ENCODE assay signal across 29 cellular contexts in the genomic region with DNA sequence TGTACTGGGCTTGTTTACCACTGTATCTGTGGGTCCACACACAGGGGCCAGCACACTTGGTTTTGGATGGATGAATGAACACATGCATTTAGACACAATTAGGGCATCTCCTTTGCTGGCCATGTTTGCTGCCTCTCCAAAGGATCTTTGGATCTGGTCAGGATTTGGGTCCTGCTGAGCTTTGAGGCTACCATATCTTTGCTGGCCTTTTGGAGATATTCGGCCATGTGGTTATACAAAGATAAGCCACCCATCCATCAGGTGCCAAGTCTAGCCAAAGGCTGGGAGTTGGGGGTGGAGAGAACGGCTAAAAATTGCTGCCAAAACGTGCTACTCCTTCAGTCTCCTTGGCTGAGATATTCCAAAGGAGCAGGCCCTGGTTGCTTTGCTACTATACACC. TPM values are rescaled to one million over a fixed set of nuclear protein-coding genes. Genes with fewer than 3 reads are reported as not detected.
DNase-seq lines count a peak whose midpoint lies in the region; ATAC-seq, FAIRE-seq and TF ChIP-seq lines count a peak whose summit lies in the region.
"Had no signal": no experiment of that assay in that cellular context is flagged by ENCODE, and none has a peak within 500 bp of the region (broad histone marks: within the 10 kb centered on the region; RNA-seq: fewer than 3 reads in every experiment).

No MANE protein-coding gene starts in this region.

- TF ChIP-seq RAD21 in K562 (CRISPR knock-in tag; conservative IDR thresholded peaks at IDR 0.05 in 1 of 2, IDR thresholded peaks at IDR 0.05 in 1 of 2), result no peak

- POLR2A ChIA-PET in K562 (lab: Yijun Ruan, JAX), result no interaction called here

- TF ChIP-seq CTCF in GM23338 (conservative IDR thresholded peaks at IDR 0.05; ENCODE audit: low read depth in 2 of 2), result no peak
- TF ChIP-seq CTCF in K562 (IDR thresholded peaks at IDR 0.05 in 2 of 3, conservative IDR thresholded peaks at IDR 0.05 in 1 of 3; ENCODE audit: insufficient read depth in 2 of 3, low read depth in 1 of 3, low read length in 3 of 3), result no peak
- TF ChIP-seq CTCF in glutamatergic neuron (IDR thresholded peaks at IDR 0.05; ENCODE audit: partially characterized antibody, unreplicated experiment), result no peak
- TF ChIP-seq CTCF in neural progenitor cell (IDR thresholded peaks at IDR 0.05), result no peak

- H3K36me3 ChIP-seq in GM23338 (ENCODE audit: insufficient read depth) (no peaks in the 10 kb centered on the region), K562 (ENCODE audit: control insufficient read depth, insufficient read depth, low read length) (no peaks in the 10 kb centered on the region), neural progenitor cell (no peaks in the 10 kb centered on the region)
- H3K36me3 ChIP-seq: BLaER1 treated with 17β-estradiol and CSF1 and Interleukin-3, amounts not matched to agents 10 nM and 100 nM had no signal

- intact Hi-C loops in K562 (cut with micrococcal nuclease), result no loop called here

- TF ChIP-seq POLR2A in K562 (conservative IDR thresholded peaks at IDR 0.05), result no peak
- TF ChIP-seq POLR2A in GM12892 (IDR thresholded peaks at IDR 0.05; ENCODE audit: low read depth, low read length), result no peak

- no peak for ATAC-seq in GM23338
- no peak for ATAC-seq in K562
- no peak for ATAC-seq in GM19324 (IDR thresholded peaks at IDR 0.05; ENCODE audit: low FRiP score, unreplicated experiment)
- ATAC-seq: GM12878, Panc1 had no signal

- no peaks in the 10 kb centered on the region for H4K20me1 ChIP-seq in GM23338 (replicated peaks; ENCODE audit: insufficient read depth)
- H4K20me1 ChIP-seq in K562 (replicated peaks; ENCODE audit: control insufficient read depth, insufficient read depth, low read length), result no peaks in the 10 kb centered on the region; the same call in 1 of the 2 replicates
- H4K20me1 ChIP-seq in neural progenitor cell (ENCODE audit: low read depth), result no peaks in the 10 kb centered on the region
- H4K20me1 ChIP-seq: BLaER1 treated with 17β-estradiol and CSF1 and Interleukin-3, amounts not matched to agents 10 nM and 100 nM had no signal

- H3K9ac ChIP-seq in K562 (ENCODE audit: insufficient read depth in 1 of 2, low read depth in 2 of 2, low read length in 2 of 2) (no peak overlapping the region), neural progenitor cell (no peak overlapping the region)
- H3K9ac ChIP-seq: BLaER1 treated with 17β-estradiol and CSF1 and Interleukin-3, amounts not matched to agents 10 nM and 100 nM; KMS-11 had no signal

- H3K4me1 Mint-ChIP-seq in GM23338, result peaks cover 22% of the 10 kb centered on the region
- peaks cover 23% of the 10 kb centered on the region for H3K4me1 Mint-ChIP-seq in glutamatergic neuron (ENCODE audit: low read depth, unreplicated experiment)
- peaks cover 28% of the 10 kb centered on the region for H3K4me1 Mint-ChIP-seq in neural progenitor cell

- H3K79me2 ChIP-seq in GM23338 (replicated peaks; ENCODE audit: insufficient read depth), result no peaks in the 10 kb centered on the region
- H3K79me2 ChIP-seq in K562 (ENCODE audit: control insufficient read depth, insufficient read depth, low read length), result no peaks in the 10 kb centered on the region
- H3K79me2 ChIP-seq in neural progenitor cell (ENCODE audit: low read depth), result no peaks in the 10 kb centered on the region

- H3K27me3 ChIP-seq in GM23338 (ENCODE audit: insufficient read depth) (no peaks in the 10 kb centered on the region), K562 (ENCODE audit: control insufficient read depth in 2 of 2, insufficient read depth in 2 of 2, low read length in 2 of 2) (peaks cover 0 to 33% of the 10 kb centered on the region in 2 experiments; a peak in 3 of 5 replicates), neural progenitor cell (no peaks in the 10 kb centered on the region)
- H3K27me3 ChIP-seq: BLaER1 treated with 17β-estradiol and CSF1 and Interleukin-3, amounts not matched to agents 10 nM and 100 nM had no signal

- H3K27me3 Mint-ChIP-seq in GM23338 (ENCODE audit: insufficient read depth, low read depth, poor library complexity) (no peaks in the 10 kb centered on the region), glutamatergic neuron (ENCODE audit: unreplicated experiment) (no peaks in the 10 kb centered on the region), neural progenitor cell (ENCODE audit: insufficient read depth, low read depth) (peaks cover 12% of the 10 kb centered on the region)

- no peak for TF ChIP-seq EP300 in K562 (IDR thresholded peaks at IDR 0.05; ENCODE audit: low read length)

- peak overlapping the region; percentile 84; the same call in 1 of the 2 replicates for H2AFZ ChIP-seq in GM23338
- H2AFZ ChIP-seq in K562 (ENCODE audit: low read depth, low read length), result no peak overlapping the region
- H2AFZ ChIP-seq in neural progenitor cell (replicated peaks), result peak overlapping the region; percentile 20

- H3K36me3 Mint-ChIP-seq in GM23338 (ENCODE audit: low read depth) (no peaks in the 10 kb centered on the region), glutamatergic neuron (ENCODE audit: unreplicated experiment) (no peaks in the 10 kb centered on the region), neural progenitor cell (no peaks in the 10 kb centered on the region)

- H3K4me2 ChIP-seq in GM23338 (no peak overlapping the region), K562 (ENCODE audit: insufficient read depth, low read length) (no peak overlapping the region), neural progenitor cell (no peak overlapping the region)
- H3K4me2 ChIP-seq: BLaER1 treated with 17β-estradiol and CSF1 and Interleukin-3, amounts not matched to agents 10 nM and 100 nM; KMS-11 had no signal

- BruUV-seq in K562 (replicated peaks; lab: Mats Ljungman, UMichigan), result no TSS peak

- FAIRE-seq in K562 (lab: Jason Lieb, UNC) (no peak), GM12892 (lab: Jason Lieb, UNC) (no peak)
- FAIRE-seq: A204.1, G401.6, GM12878, H54, HTR-8/SVneo had no signal

- H3F3A ChIP-seq in GM23338 (replicated peaks; ENCODE audit: low read depth) (no peaks in the 10 kb centered on the region), neural progenitor cell (ENCODE audit: low read depth) (peaks cover 22% of the 10 kb centered on the region)

- no peak overlapping the region for H3K4me3 Mint-ChIP-seq in GM23338
- no peak overlapping the region for H3K4me3 Mint-ChIP-seq in glutamatergic neuron (ENCODE audit: unreplicated experiment)
- H3K4me3 Mint-ChIP-seq in neural progenitor cell, result no peak overlapping the region
- H3K4me3 Mint-ChIP-seq: CD4-positive, alpha-beta T cell had no signal

- H3K4me1 ChIP-seq in GM23338 (ENCODE audit: insufficient read depth), result peaks cover 34% of the 10 kb centered on the region
- no peaks in the 10 kb centered on the region; a peak in 2 of 5 replicates for H3K4me1 ChIP-seq in K562 (replicated peaks in 1 of 2; ENCODE audit: control insufficient read depth in 2 of 2, insufficient read depth in 2 of 2, low read length in 2 of 2)
- H3K4me1 ChIP-seq in neural progenitor cell, result peaks cover 32% of the 10 kb centered on the region

- in situ Hi-C loops in K562 (cut with MboI), result no loop called here

- DNase-seq in GM23338 (ENCODE audit: low spot score), result no peak
- DNase-seq in K562 (ENCODE audit: extremely low read depth in 1 of 4, low spot score in 3 of 4), result peak in 2 of 4 experiments; percentile 13 to 19
- no peak for DNase-seq in glutamatergic neuron
- DNase-seq in neural progenitor cell (ENCODE audit: low spot score), result no peak
- no peak for DNase-seq in GM12892 (ENCODE audit: insufficient read length)
- DNase-seq in activated CD8-positive, alpha-beta memory T cell treated with anti-CD3 and anti-CD28 coated beads for 24 hours, result no peak
- DNase-seq: CD4-positive, alpha-beta T cell; COR-L47; DMS53; NCI-H1092; NCI-H1417 treated with DMSO at 0.1 percent for 48 hours; NCI-H1694 treated with DMSO at 0.1 percent for 48 hours; NCI-H2081; NCI-H2227 treated with DMSO at 0.1 percent for 48 hours; NCI-H526 treated with DMSO at 0.1 percent for 48 hours; SHP77 had no signal

- H3K27ac Mint-ChIP-seq in GM23338 (no peak overlapping the region), glutamatergic neuron (ENCODE audit: unreplicated experiment) (peak overlapping the region; percentile 75), neural progenitor cell (no peak overlapping the region)
- H3K27ac Mint-ChIP-seq: CD4-positive, alpha-beta T cell had no signal

- H3K9me3 Mint-ChIP-seq in GM23338 (no peaks in the 10 kb centered on the region), glutamatergic neuron (ENCODE audit: unreplicated experiment) (no peaks in the 10 kb centered on the region), neural progenitor cell (no peaks in the 10 kb centered on the region)
- H3K9me3 Mint-ChIP-seq: CD4-positive, alpha-beta T cell had no signal

- H3K9me3 ChIP-seq in K562 (replicated peaks; ENCODE audit: control insufficient read depth, insufficient read depth, low read depth, low read length), result no peaks in the 10 kb centered on the region
- H3K9me3 ChIP-seq in neural progenitor cell (ENCODE audit: low read depth), result no peaks in the 10 kb centered on the region

- H3K4me3 ChIP-seq in GM23338 (no peak overlapping the region), K562 (no peak overlapping the region), neural progenitor cell (no peak overlapping the region)
- H3K4me3 ChIP-seq: BLaER1 treated with 17β-estradiol and CSF1 and Interleukin-3, amounts not matched to agents 10 nM and 100 nM; GM12878 had no signal

- no peaks in the 10 kb centered on the region for H3K9me1 ChIP-seq in K562 (ENCODE audit: control insufficient read depth, insufficient read depth, low read length)

- H3K27ac ChIP-seq in GM23338 (ENCODE audit: low read depth), result no peak overlapping the region
- no peak overlapping the region for H3K27ac ChIP-seq in K562 (ENCODE audit: extremely low read depth, low read depth, low read length)
- no peak overlapping the region for H3K27ac ChIP-seq in neural progenitor cell
- H3K27ac ChIP-seq: BLaER1 treated with 17β-estradiol and CSF1 and Interleukin-3, amounts not matched to agents 10 nM and 100 nM; KMS-11; RWPE1 had no signal

- CTCF ChIA-PET in K562 (lab: Yijun Ruan, JAX; ENCODE audit: low intra/inter-chr PET ratio), result no interaction called here

- WGBS in K562 (ENCODE audit: insufficient coverage, low coverage, missing lambda C conversion rate), result 7% methylated on average over 3 of the region's 3 CpGs

- no peaks in the 10 kb centered on the region; the same call in 1 of the 2 replicates for H3K9me2 ChIP-seq in GM23338 (ENCODE audit: insufficient read depth)

RNA-seq across cellular contexts. Expression of a gene that starts 18.2 kb away (rescaled TPM):
- total RNA-seq in GM23338 (2014; rRNA removed; shearing (Covaris generic)), result 404 and 435 TPM in 2 replicates
- polyA plus RNA-seq in GM23338 (2016; fragmentation: Nextera tagmentation; extraction: Ambion mirVana), result 164 and 188 TPM in 2 replicates
- total RNA-seq in K562 (2011; cell fraction: chromatin; rRNA removed; ENCODE audit: low replicate concordance), result 2.6 and 4.9 TPM in 2 replicates
- total RNA-seq in K562 (2011; cell fraction: nucleolus; rRNA removed), result 7.0 and 7.5 TPM in 2 replicates
- 4.4 and 4.5 TPM in 2 replicates for total RNA-seq in K562 (2011; cell fraction: nucleoplasm; rRNA removed)
- 0.91 and 1.6 TPM in 2 replicates for total RNA-seq in K562 (2014; rRNA removed)
- total RNA-seq in K562 (2014; rRNA removed; fragmentation: Illumina TruSeq; extraction: Trizol), result 0.54 and 0.69 TPM in 2 replicates
- total RNA-seq in K562 (2015; rRNA removed; fragmentation: Illumina TruSeq; extraction: Trizol), result 0.54 and 0.57 TPM in 2 replicates
- 1.9 and 2.4 TPM in 2 replicates for total RNA-seq in K562 (2021)
- polyA plus RNA-seq in K562 (2011; rRNA removed), result 0.72 and 0.85 TPM in 2 replicates
- polyA plus RNA-seq in K562 (2011; cell fraction: cytosol; rRNA removed), result 0.78 and 2.0 TPM in 2 replicates
- polyA plus RNA-seq in K562 (2011; cell fraction: nucleus; rRNA removed), result 1.1 and 2.1 TPM in 2 replicates
- polyA plus RNA-seq in K562 (2012), result 0.87 and 1.7 TPM in 2 replicates
- 0.56 and 0.79 TPM in 2 replicates for polyA plus RNA-seq in K562 (2014; fragmentation: Illumina TruSeq; extraction: Trizol)
- under 1 TPM; 0.11 to 0.18 TPM for polyA plus RNA-seq in K562 (2014; fragmentation: Nextera tagmentation; extraction: Ambion mirVana)
- 0.81 and 0.88 TPM in 2 replicates for polyA plus RNA-seq in K562 (2014; rRNA removed)
- polyA minus RNA-seq in K562 (2011; rRNA and poly(A)+ RNA removed), result 1.3 and 1.8 TPM in 2 replicates
- 2.7 and 2.8 TPM in 2 replicates for polyA minus RNA-seq in K562 (2011; cell fraction: cytosol; rRNA and poly(A)+ RNA removed)
- polyA minus RNA-seq in K562 (2011; cell fraction: nucleus; rRNA and poly(A)+ RNA removed), result 4.0 and 4.8 TPM in 2 replicates
- 19.0 TPM for total RNA-seq in glutamatergic neuron (ENCODE audit: unreplicated experiment)
- 79.4 and 106 TPM in 2 replicates for total RNA-seq in neural progenitor cell (ENCODE audit: low replicate concordance)
- polyA plus RNA-seq in GM12892 (2012; ENCODE audit: missing spikeins), result 0.38 TPM

RNA-seq across cellular contexts. Expression of a gene that starts 57.6 kb away (rescaled TPM):
- 0.03 TPM in 1 of 2 replicates, not detected in the other for total RNA-seq in GM23338 (2014; rRNA removed; shearing (Covaris generic))
- polyA plus RNA-seq in GM23338 (2016; fragmentation: Nextera tagmentation; extraction: Ambion mirVana), result 0.07 and 0.08 TPM in 2 replicates
- total RNA-seq in K562 (2011; cell fraction: chromatin; rRNA removed; ENCODE audit: low replicate concordance), result not detected in 2 replicates
- total RNA-seq in K562 (2011; cell fraction: nucleolus; rRNA removed), result not detected in 2 replicates
- total RNA-seq in K562 (2011; cell fraction: nucleoplasm; rRNA removed), result not detected in 2 replicates
- total RNA-seq in K562 (2014; rRNA removed), result not detected in 2 replicates
- not detected in 2 replicates for total RNA-seq in K562 (2014; rRNA removed; fragmentation: Illumina TruSeq; extraction: Trizol)
- total RNA-seq in K562 (2015; rRNA removed; fragmentation: Illumina TruSeq; extraction: Trizol), result not detected in 2 replicates
- not detected in 2 replicates for total RNA-seq in K562 (2021)
- polyA plus RNA-seq in K562 (2011; rRNA removed), result not detected in 2 replicates
- polyA plus RNA-seq in K562 (2011; cell fraction: cytosol; rRNA removed), result not detected in 2 replicates
- polyA plus RNA-seq in K562 (2011; cell fraction: nucleus; rRNA removed), result not detected in 2 replicates
- polyA plus RNA-seq in K562 (2012), result not detected in 2 replicates
- not detected in 2 replicates for polyA plus RNA-seq in K562 (2014; fragmentation: Illumina TruSeq; extraction: Trizol)
- polyA plus RNA-seq in K562 (2014; fragmentation: Nextera tagmentation; extraction: Ambion mirVana), result not detected
- polyA plus RNA-seq in K562 (2014; rRNA removed), result not detected in 2 replicates
- polyA minus RNA-seq in K562 (2011; rRNA and poly(A)+ RNA removed), result not detected in 2 replicates
- polyA minus RNA-seq in K562 (2011; cell fraction: cytosol; rRNA and poly(A)+ RNA removed), result not detected in 2 replicates
- not detected in 2 replicates for polyA minus RNA-seq in K562 (2011; cell fraction: nucleus; rRNA and poly(A)+ RNA removed)
- not detected for total RNA-seq in glutamatergic neuron (ENCODE audit: unreplicated experiment)
- total RNA-seq in neural progenitor cell (ENCODE audit: low replicate concordance), result not detected in 2 replicates
- polyA plus RNA-seq in GM12892 (2012; ENCODE audit: missing spikeins), result not detected
- total RNA-seq: CD4-positive, alpha-beta T cell; Daoy; GM12878; NCI-H460; SK-MEL-5 had no signal
